In genomic region chr10:93435061-93435491, GRCh38 we compare ENCODE assay signal across 10 cellular contexts. TPM values are rescaled to one million over a fixed set of nuclear protein-coding genes. Genes with fewer than 3 reads are reported as not detected.
DNase-seq lines count a peak whose midpoint lies in the region; ATAC-seq, FAIRE-seq and TF ChIP-seq lines count a peak whose summit lies in the region.
"Had no signal": no experiment of that assay in that cellular context is flagged by ENCODE, and none has a peak within 500 bp of the region (broad histone marks: within the 10 kb centered on the region; RNA-seq: fewer than 3 reads in every experiment).

No MANE protein-coding gene starts in this region.

- no peak overlapping the region for H2AFZ ChIP-seq in H9 (ENCODE audit: low read length)
- no peak overlapping the region for H2AFZ ChIP-seq in mammary epithelial cell (ENCODE audit: low read depth, low read length)

- no peaks in the 10 kb centered on the region for H3K79me2 ChIP-seq in H9 (ENCODE audit: insufficient read depth, low read length)
- peaks cover 70% of the 10 kb centered on the region for H3K79me2 ChIP-seq in mammary epithelial cell (ENCODE audit: insufficient read depth, low read length)

- H3K27ac Mint-ChIP-seq in H9 = peak overlapping the region in 2 of 3 experiments; percentile 48 to 89; a peak in 4 of 7 replicates
- H3K27ac Mint-ChIP-seq in activated CD4-positive, alpha-beta memory T cell treated with anti-CD3 and anti-CD28 coated beads for 36 hours = no peak overlapping the region
- H3K27ac Mint-ChIP-seq: activated T-helper 17 cell treated with anti-CD3 and anti-CD28 coated beads, Interleukin-2, amount 50 U/mL, for 72 hours had no signal

- no peak overlapping the region for H4K8ac ChIP-seq in H9 (replicated peaks; ENCODE audit: insufficient read length, low read depth, low read length)

- dilution Hi-C loops in mammary epithelial cell (cut with HindIII; ENCODE audit: low sequenced_read_pairs) = no loop called here

- DNase-seq in H9 = no peak
- no peak for DNase-seq in mammary epithelial cell
- no peak for DNase-seq in kidney
- no peak for DNase-seq in spleen
- no peak for DNase-seq in activated CD4-positive, alpha-beta memory T cell treated with anti-CD3 and anti-CD28 coated beads for 36 hours
- no peak for DNase-seq in KG1 (lab: John Stamatoyannopoulos, UW)
- DNase-seq in stimulated activated naive CD4-positive, alpha-beta T cell (lab: John Stamatoyannopoulos, UW) = no peak

- intact Hi-C loops in mammary epithelial cell (cut with micrococcal nuclease) = no loop called here
- intact Hi-C loops in kidney (cut with DNase I) = no loop called here
- intact Hi-C loops in spleen (cut with DNase I; ENCODE audit: low total_unique reads) = no loop called here
- intact Hi-C loops in activated CD4-positive, alpha-beta memory T cell treated with anti-CD3 and anti-CD28 coated beads for 36 hours (cut with micrococcal nuclease) = no loop called here

- H3K36me3 ChIP-seq in mammary epithelial cell (ENCODE audit: insufficient read depth, low read length) (peaks cover 9% of the 10 kb centered on the region), kidney (ENCODE audit: control insufficient read depth in 1 of 2, insufficient read depth in 2 of 2, low read length in 2 of 2) (no peaks in the 10 kb centered on the region), spleen (no peaks in the 10 kb centered on the region)

- no peak overlapping the region for H2BK15ac ChIP-seq in H9 (ENCODE audit: low read depth, low read length)

- no peak for FAIRE-seq in kidney (lab: Jason Lieb, UNC)

- H2BK120ac ChIP-seq in H9 (ENCODE audit: low read depth, low read length, poor library complexity, severe bottlenecking) = no peak overlapping the region

- H3K4me2 ChIP-seq in H9 (ENCODE audit: insufficient read depth, insufficient read length, low read length) = no peak overlapping the region
- no peak overlapping the region for H3K4me2 ChIP-seq in mammary epithelial cell (ENCODE audit: insufficient read depth, low read depth, low read length)

- CTCF ChIA-PET in mammary epithelial cell (lab: Charles Lee; ENCODE audit: low non-redundant PET) = no interaction called here
- CTCF ChIA-PET in activated CD4-positive, alpha-beta memory T cell treated with anti-CD3 and anti-CD28 coated beads for 36 hours (lab: Charles Lee) = no interaction called here

- no TSS peak for BruUV-seq in mammary epithelial cell (replicated peaks; lab: Mats Ljungman, UMichigan)

- H3K9me3 ChIP-seq in H9 (ENCODE audit: control insufficient read depth, low read depth, low read length) = no peaks in the 10 kb centered on the region
- H3K9me3 ChIP-seq in mammary epithelial cell (replicated peaks; ENCODE audit: insufficient read depth, low read length) = no peaks in the 10 kb centered on the region
- H3K9me3 ChIP-seq in kidney (ENCODE audit: control insufficient read depth in 1 of 2, low read length in 2 of 2) = no peaks in the 10 kb centered on the region
- no peaks in the 10 kb centered on the region for H3K9me3 ChIP-seq in spleen

- H3T11ph ChIP-seq in H9 (ENCODE audit: low read length) = no peak overlapping the region

- no peak overlapping the region for H2BK5ac ChIP-seq in H9 (ENCODE audit: insufficient read length, low read length)

- H3K4me3 Mint-ChIP-seq in H9 = no peak overlapping the region
- no peak overlapping the region for H3K4me3 Mint-ChIP-seq in activated CD4-positive, alpha-beta memory T cell treated with anti-CD3 and anti-CD28 coated beads for 36 hours
- H3K4me3 Mint-ChIP-seq: activated T-helper 17 cell treated with anti-CD3 and anti-CD28 coated beads, Interleukin-2, amount 50 U/mL, for 72 hours had no signal

- in situ Hi-C loops in mammary epithelial cell (cut with MboI; ENCODE audit: low sequenced_read_pairs in 2 of 2) = no loop called here

- no peaks in the 10 kb centered on the region for H3K27me3 ChIP-seq in H9 (ENCODE audit: insufficient read depth, low read length)
- H3K27me3 ChIP-seq in mammary epithelial cell (ENCODE audit: insufficient read depth, low read length) = no peaks in the 10 kb centered on the region
- no peaks in the 10 kb centered on the region for H3K27me3 ChIP-seq in spleen (replicated peaks in 1 of 7)

- H2BK12ac ChIP-seq in H9 (ENCODE audit: insufficient read length, low read depth, low read length) = no peak overlapping the region

- H3K14ac ChIP-seq in H9 (ENCODE audit: insufficient read depth, low read length) = no peak overlapping the region

- ATAC-seq in HG03520 (IDR thresholded peaks at IDR 0.05; ENCODE audit: unreplicated experiment) = no peak
- ATAC-seq: activated CD4-positive, CD25-positive, alpha-beta regulatory T cell treated with anti-CD3 and anti-CD28 coated beads, Interleukin-2, amount 50 U/mL, for 24 hours; activated T-helper 17 cell treated with anti-CD3 and anti-CD28 coated beads, Interleukin-2, amount 50 U/mL, for 72 hours had no signal

- H3K23me2 ChIP-seq in H9 (ENCODE audit: insufficient read length, low read depth, low read length, poor library complexity, severe bottlenecking) = peaks cover 10% of the 10 kb centered on the region

- no peak overlapping the region for H4K91ac ChIP-seq in H9 (ENCODE audit: insufficient read length, low read depth, low read length)

- no peaks in the 10 kb centered on the region for H3K27me3 Mint-ChIP-seq in H9 (ENCODE audit: low read depth)
- H3K27me3 Mint-ChIP-seq in activated CD4-positive, alpha-beta memory T cell treated with anti-CD3 and anti-CD28 coated beads for 36 hours = no peaks in the 10 kb centered on the region
- H3K27me3 Mint-ChIP-seq: activated T-helper 17 cell treated with anti-CD3 and anti-CD28 coated beads, Interleukin-2, amount 50 U/mL, for 72 hours had no signal

- H4K5ac ChIP-seq in H9 (ENCODE audit: insufficient read length, low read depth, low read length) = no peak overlapping the region

- no CpG with 5 or more reads among the region's 5 CpGs for WGBS in H9 (ENCODE audit: extremely low coverage, insufficient read length, low lambda C conversion rate)
- WGBS in mammary epithelial cell (ENCODE audit: low coverage, missing lambda C conversion rate) = 87% methylated on average over 5 of the region's 5 CpGs
- 84 to 92% (median 87%) methylated on average over 5 of the region's 5 CpGs for WGBS in spleen, 5 donors

- no peak overlapping the region for H3K27ac ChIP-seq in H9 (ENCODE audit: insufficient read length, low read depth, low read length)
- H3K27ac ChIP-seq in mammary epithelial cell (ENCODE audit: insufficient read depth, low read depth, low read length) = peak overlapping the region; percentile 99
- peak overlapping the region; percentile 96 to 99 for H3K27ac ChIP-seq in kidney (ENCODE audit: low read depth in 2 of 2, low read length in 2 of 2)
- H3K27ac ChIP-seq in spleen = peak overlapping the region in 7 of 8 donors; percentile 62 to 87 (median 84)

- H3K36me3 Mint-ChIP-seq in H9 (ENCODE audit: insufficient read depth in 1 of 3, low read depth in 3 of 3) = no peaks in the 10 kb centered on the region; a peak in 1 of 7 replicates
- peaks cover 9% of the 10 kb centered on the region for H3K36me3 Mint-ChIP-seq in activated CD4-positive, alpha-beta memory T cell treated with anti-CD3 and anti-CD28 coated beads for 36 hours

- TF ChIP-seq POLR2A in spleen (IDR thresholded peaks at IDR 0.05) = no peak

- H3K4me1 ChIP-seq in H9 (ENCODE audit: insufficient read depth, low read length) (peaks cover 13% of the 10 kb centered on the region; the same call in 1 of the 2 replicates), mammary epithelial cell (ENCODE audit: insufficient read depth, low read length) (peaks cover 51% of the 10 kb centered on the region), kidney (ENCODE audit: control insufficient read depth in 1 of 2, insufficient read depth in 1 of 2, low read depth in 1 of 2, low read length in 2 of 2) (peaks cover 20 to 34% of the 10 kb centered on the region in 2 donors), spleen (peaks cover 0 to 53% (median 16%) of the 10 kb centered on the region in 6 donors)

- peak overlapping the region; percentile 65 for H2BK20ac ChIP-seq in H9 (ENCODE audit: low read depth, low read length, poor library complexity, severe bottlenecking)

- no peak overlapping the region for H3K4ac ChIP-seq in H9 (ENCODE audit: low read depth, low read length)

- H3K9ac ChIP-seq in H9 (ENCODE audit: extremely low read depth, insufficient read length, low read length) (no peak overlapping the region), mammary epithelial cell (ENCODE audit: insufficient read depth, low read length) (no peak overlapping the region), kidney (ENCODE audit: low read length in 2 of 2) (peak overlapping the region in 1 of 2 donors; percentile 53)

- no peaks in the 10 kb centered on the region for H3K79me1 ChIP-seq in H9 (ENCODE audit: insufficient read depth, low read depth, low read length, poor library complexity, severe bottlenecking)

- H3K18ac ChIP-seq in H9 (ENCODE audit: insufficient read length, low read depth, low read length) = no peak overlapping the region

- H3K56ac ChIP-seq in H9 (ENCODE audit: insufficient read length, low read depth, low read length) = no peak overlapping the region

- no peak overlapping the region for H3K23ac ChIP-seq in H9 (ENCODE audit: insufficient read length, low read depth, low read length)

- H3K4me3 ChIP-seq in mammary epithelial cell (replicated peaks in 1 of 3; ENCODE audit: insufficient read depth in 1 of 3, low read depth in 2 of 3, low read length in 3 of 3) (no peak overlapping the region), kidney (ENCODE audit: low read length in 2 of 2) (no peak overlapping the region), spleen (no peak overlapping the region)

- TF ChIP-seq CTCF in H9 (conservative IDR thresholded peaks at IDR 0.05) (no peak), mammary epithelial cell (conservative IDR thresholded peaks at IDR 0.05 in 1 of 2, IDR thresholded peaks at IDR 0.05 in 1 of 2; ENCODE audit: extremely low read depth in 1 of 2, insufficient read depth in 1 of 2, low read depth in 1 of 2, low read length in 2 of 2) (no peak), kidney (IDR thresholded peaks at IDR 0.05; ENCODE audit: borderline replicate concordance, extremely low read depth, insufficient read depth) (no peak), spleen (IDR thresholded peaks at IDR 0.05 in 8 of 11, conservative IDR thresholded peaks at IDR 0.05 in 3 of 11) (no peak)

- no peak overlapping the region for H2AK5ac ChIP-seq in H9 (ENCODE audit: insufficient read length, low read length)

- H3K4me1 Mint-ChIP-seq in H9 = peaks cover 62 to 69% of the 10 kb centered on the region in 2 experiments
- H3K4me1 Mint-ChIP-seq in activated CD4-positive, alpha-beta memory T cell treated with anti-CD3 and anti-CD28 coated beads for 36 hours (ENCODE audit: low read depth) = no peaks in the 10 kb centered on the region
- H3K4me1 Mint-ChIP-seq: activated T-helper 17 cell treated with anti-CD3 and anti-CD28 coated beads, Interleukin-2, amount 50 U/mL, for 72 hours had no signal

- POLR2A ChIA-PET in activated CD4-positive, alpha-beta memory T cell treated with anti-CD3 and anti-CD28 coated beads for 36 hours (lab: Charles Lee) = no interaction called here

- H3K9me3 Mint-ChIP-seq in H9 = no peaks in the 10 kb centered on the region; a peak in 1 of 5 replicates
- H3K9me3 Mint-ChIP-seq in activated CD4-positive, alpha-beta memory T cell treated with anti-CD3 and anti-CD28 coated beads for 36 hours = peaks cover 2% of the 10 kb centered on the region
- H3K9me3 Mint-ChIP-seq: activated T-helper 17 cell treated with anti-CD3 and anti-CD28 coated beads, Interleukin-2, amount 50 U/mL, for 72 hours had no signal

- H4K20me1 ChIP-seq in H9 (ENCODE audit: control insufficient read depth, insufficient read depth, insufficient read length) (no peaks in the 10 kb centered on the region), mammary epithelial cell (ENCODE audit: insufficient read depth, low read length) (no peaks in the 10 kb centered on the region)

RNA-seq across cellular contexts. Expression of gene MYOF, which starts 47.1 kb away (rescaled TPM):
- total RNA-seq in H9 (2021) (2.7 and 2.8 TPM in 2 replicates), mammary epithelial cell (100 to 1,000 TPM; 273 to 311 TPM), kidney (134 TPM), spleen (10 to 100 TPM; 15.1 to 50.8 (median 26.8) TPM)
- polyA plus RNA-seq in mammary epithelial cell (117 TPM), kidney (ENCODE audit: insufficient read depth, low read depth, low replicate concordance) (11.5 TPM), spleen (1 to 10 TPM; 1.5 to 6.0 (median 3.0) TPM)
- 242 TPM for polyA minus RNA-seq in mammary epithelial cell
- total RNA-seq in activated CD4-positive, alpha-beta memory T cell treated with anti-CD3 and anti-CD28 coated beads for 36 hours = 10 to 100 TPM; 49.3 to 49.7 TPM
